11 cellular contexts compared by ENCODE assay signal in genomic region chr15:98787936-98788757, GRCh38.
DNase-seq lines count a peak whose midpoint lies in the region; ATAC-seq, FAIRE-seq and TF ChIP-seq lines count a peak whose summit lies in the region.
"Had no signal": no experiment of that assay in that cellular context is flagged by ENCODE, and none has a peak within 500 bp of the region (broad histone marks: within the 10 kb centered on the region; RNA-seq: fewer than 3 reads in every experiment).

No MANE protein-coding gene starts in this region.

- H3K9me3 ChIP-seq in BLaER1 (no peaks in the 10 kb centered on the region), HUES48 (ENCODE audit: control insufficient read depth, insufficient read depth, low read length) (no peaks in the 10 kb centered on the region), mesodermal cell (ENCODE audit: control insufficient read depth, low read length) (no peaks in the 10 kb centered on the region)

- TF ChIP-seq CTCF in D721Med (IDR thresholded peaks at IDR 0.05; ENCODE audit: insufficient read depth, missing control alignments), result no peak

- H4K20me1 ChIP-seq in BLaER1, result peaks cover 100% of the 10 kb centered on the region

- H3K4me1 ChIP-seq in BLaER1 (peaks cover 70% of the 10 kb centered on the region), HUES48 (ENCODE audit: control insufficient read depth, insufficient read depth, low read length) (peaks cover 87% of the 10 kb centered on the region), mesodermal cell (ENCODE audit: control insufficient read depth, insufficient read depth, low read length, poor library complexity, severe bottlenecking) (peaks cover 61% of the 10 kb centered on the region)

- H3K36me3 ChIP-seq in BLaER1, result 0 out of 2 replicates have a peak, but pooled peaks cover 3% of the 10 kb centered on the region
- no peaks in the 10 kb centered on the region for H3K36me3 ChIP-seq in HUES48 (ENCODE audit: control insufficient read depth, insufficient read depth, low read length)
- H3K36me3 ChIP-seq in mesodermal cell (ENCODE audit: control insufficient read depth, insufficient read depth, low read length), result no peaks in the 10 kb centered on the region

- ATAC-seq in HG02763 (IDR thresholded peaks at IDR 0.05; ENCODE audit: unreplicated experiment) (no peak), GM21723 (IDR thresholded peaks at IDR 0.05; ENCODE audit: unreplicated experiment) (no peak), GM19395 (IDR thresholded peaks at IDR 0.05; ENCODE audit: unreplicated experiment) (no peak)

- no peak overlapping the region for H3K9ac ChIP-seq in BLaER1
- H3K9ac ChIP-seq in HUES48 (ENCODE audit: low read depth, low read length), result no peak overlapping the region

- DNase-seq in cerebellum (ENCODE audit: low spot score) (peak; percentile 33), D721Med (ENCODE audit: insufficient read length, low spot score) (no peak)
- DNase-seq: CD4-positive, alpha-beta T cell; central memory CD4-positive, alpha-beta T cell; NCI-H510A had no signal

- H3K27ac ChIP-seq in BLaER1 (no peak overlapping the region), HUES48 (ENCODE audit: low read depth, low read length) (peak overlapping the region; percentile 32), mesodermal cell (ENCODE audit: low read depth, low read length, severe bottlenecking) (peak overlapping the region; percentile 52)

- WGBS in mesodermal cell (ENCODE audit: insufficient coverage in 2 of 2), 2 experiments, result 70 to 71% methylated on average over 7 of the region's 9 CpGs

- H3K27me3 ChIP-seq in BLaER1 (no peaks in the 10 kb centered on the region), HUES48 (ENCODE audit: control insufficient read depth, insufficient read depth, low read length) (no peaks in the 10 kb centered on the region)

- no peak overlapping the region for H3K4me3 ChIP-seq in BLaER1
- H3K4me3 ChIP-seq in HUES48 (ENCODE audit: low read depth, low read length), result no peak overlapping the region
- no peak overlapping the region for H3K4me3 ChIP-seq in mesodermal cell (ENCODE audit: extremely low read depth, insufficient read depth, low read length, poor library complexity, severe bottlenecking)

- H3K4me2 ChIP-seq in BLaER1, result peak overlapping the region; percentile 36

- no peak for FAIRE-seq in D721Med (lab: Jason Lieb, UNC)
